ENCODE assay signal across 8 cellular contexts in genomic region chr14:75064205-75064567, GRCh38. TPM values are rescaled to one million over a fixed set of nuclear protein-coding genes. Genes with fewer than 3 reads are reported as not detected.
DNase-seq lines count a peak whose midpoint lies in the region; ATAC-seq, FAIRE-seq and TF ChIP-seq lines count a peak whose summit lies in the region.

No MANE protein-coding gene starts in this region.

- peaks cover 25% of the 10 kb centered on the region for H3K36me3 ChIP-seq in OCI-LY7 (ENCODE audit: insufficient read depth, low read length)
- H3K36me3 ChIP-seq in smooth muscle cell (ENCODE audit: low read depth), result no peaks in the 10 kb centered on the region

- no peaks in the 10 kb centered on the region for H3K9me2 ChIP-seq in OCI-LY7 (ENCODE audit: insufficient read depth, low read length)

- CTCF ChIA-PET in OCI-LY7 (lab: Charles Lee; ENCODE audit: unreplicated experiment), result interaction anchor here (0.9 kb wide), 1 partner anchor 122 kb away, joined by 4 read pairs; no protein-coding TSS in a partner anchor

- DNase-seq in OCI-LY7 (ENCODE audit: low spot score), result no peak
- DNase-seq in fibroblast of mammary gland (ENCODE audit: low read depth), result no peak
- DNase-seq in smooth muscle cell (lab: John Stamatoyannopoulos, UW; ENCODE audit: unreplicated experiment), result no peak
- DNase-seq in KBM-7, result no peak
- no peak for DNase-seq in RPMI8226
- DNase-seq in HTR-8/SVneo (ENCODE audit: insufficient read length, low spot score), result no peak

- peak; percentile 13 for ATAC-seq in GM19452 (IDR thresholded peaks at IDR 0.05; ENCODE audit: unreplicated experiment)
- ATAC-seq in GM21515 (IDR thresholded peaks at IDR 0.05; ENCODE audit: unreplicated experiment), result no peak

- POLR2A ChIA-PET in OCI-LY7 (lab: Charles Lee), result interaction anchor here (0.5 to 1.3 kb wide), 7 partner anchors 8 to 663 kb away, joined by 3 to 4 read pairs (median 3); partner anchors contain the start of gene RPS6KL1

- peaks cover 26% of the 10 kb centered on the region for H3K4me1 ChIP-seq in OCI-LY7 (ENCODE audit: insufficient read depth, low read length, poor library complexity, severe bottlenecking)
- H3K4me1 ChIP-seq in smooth muscle cell (ENCODE audit: low read depth), result peaks cover 8% of the 10 kb centered on the region

- no TSS peak for BruUV-seq in OCI-LY7 (replicated peaks; lab: Mats Ljungman, UMichigan)

- H4K20me1 ChIP-seq in OCI-LY7 (ENCODE audit: insufficient read depth, low read length) (no peaks in the 10 kb centered on the region), smooth muscle cell (ENCODE audit: low read depth) (no peaks in the 10 kb centered on the region)

- H3K9me3 ChIP-seq in OCI-LY7 (ENCODE audit: low read length), result peaks cover 13% of the 10 kb centered on the region
- no peaks in the 10 kb centered on the region for H3K9me3 ChIP-seq in smooth muscle cell (replicated peaks; ENCODE audit: low read depth)

- no peak for FAIRE-seq in HTR-8/SVneo (lab: Jason Lieb, UNC)

- peak overlapping the region; percentile 77 for H3K4me3 ChIP-seq in OCI-LY7 (ENCODE audit: low read depth, low read length, poor library complexity, severe bottlenecking)
- H3K4me3 ChIP-seq in fibroblast of mammary gland (ENCODE audit: control insufficient read depth, low read depth, low read length), result peak overlapping the region; percentile 98
- H3K4me3 ChIP-seq in smooth muscle cell, result peak overlapping the region; percentile 73

- H3K27me3 ChIP-seq in smooth muscle cell (ENCODE audit: low read depth), result no peaks in the 10 kb centered on the region

- TF ChIP-seq CTCF in OCI-LY7 (conservative IDR thresholded peaks at IDR 0.05; ENCODE audit: low read length), result no peak
- no peak for TF ChIP-seq CTCF in fibroblast of mammary gland (conservative IDR thresholded peaks at IDR 0.05; ENCODE audit: control insufficient read depth, insufficient read depth, low read depth, low read length)
- no peak for TF ChIP-seq CTCF in smooth muscle cell (IDR thresholded peaks at IDR 0.05; ENCODE audit: borderline replicate concordance, insufficient read depth, poor library complexity, severe bottlenecking)

- H2AFZ ChIP-seq in OCI-LY7 (ENCODE audit: low read length) (peak overlapping the region; percentile 59; the same call in 1 of the 2 replicates), smooth muscle cell (ENCODE audit: low read depth) (peak overlapping the region; percentile 67)

- peak overlapping the region; percentile 72 for H3K4me2 ChIP-seq in OCI-LY7 (ENCODE audit: low read length)
- H3K4me2 ChIP-seq in smooth muscle cell, result peak overlapping the region; percentile 84

- in situ Hi-C loops in KBM-7 (cut with MboI; ENCODE audit: low pct_unique_long_range_greater_than_20kb, low sequenced_read_pairs), result no loop called here

- H3K27ac ChIP-seq in OCI-LY7 (ENCODE audit: low read depth, low read length, poor library complexity, severe bottlenecking) (peak overlapping the region; percentile 41), smooth muscle cell (ENCODE audit: low read depth) (no peak overlapping the region)

- H3K79me2 ChIP-seq in OCI-LY7 (ENCODE audit: insufficient read depth, low read depth, low read length) (peaks cover 41% of the 10 kb centered on the region), smooth muscle cell (ENCODE audit: low read depth) (no peaks in the 10 kb centered on the region)

- 60% methylated on average over 8 of the region's 8 CpGs for WGBS in smooth muscle cell (ENCODE audit: low lambda C conversion rate)

- intact Hi-C loops in OCI-LY7 (cut with micrococcal nuclease; ENCODE audit: unreplicated experiment), result loop anchor here (10.0 kb wide), 1 partner anchor 241 kb away; no protein-coding TSS in a partner anchor

- H3K9ac ChIP-seq in smooth muscle cell (ENCODE audit: low read depth), result no peak overlapping the region

- no peaks in the 10 kb centered on the region for H3F3A ChIP-seq in smooth muscle cell (ENCODE audit: low read depth)

RNA-seq across cellular contexts. Expression of gene ACYP1, which starts 0.4 kb away (rescaled TPM):
- total RNA-seq in OCI-LY7 (2014; rRNA removed; shearing (Covaris generic)), result 97.5 and 121 TPM in 2 replicates
- total RNA-seq in OCI-LY7 (2022), result 65.0 and 80.9 TPM in 2 replicates
- 6.9 and 12.2 TPM in 2 replicates for total RNA-seq in smooth muscle cell
- 14.9 and 17.3 TPM in 2 replicates for polyA plus RNA-seq in smooth muscle cell

RNA-seq across cellular contexts. Expression of gene ZC2HC1C, which starts 5.3 kb away (rescaled TPM):
- total RNA-seq in OCI-LY7 (2014; rRNA removed; shearing (Covaris generic)), result 3.2 and 3.4 TPM in 2 replicates
- total RNA-seq in OCI-LY7 (2022) (1.2 and 3.7 TPM in 2 replicates), smooth muscle cell (0.18 and 0.31 TPM in 2 replicates)
- polyA plus RNA-seq in smooth muscle cell, result 0.53 and 2.6 TPM in 2 replicates

RNA-seq across cellular contexts. Expression of gene MLH3, which starts 12.9 kb away (rescaled TPM):
- 5.1 and 6.6 TPM in 2 replicates for total RNA-seq in OCI-LY7 (2014; rRNA removed; shearing (Covaris generic))
- total RNA-seq in OCI-LY7 (2022), result 6.1 and 6.7 TPM in 2 replicates
- total RNA-seq in smooth muscle cell, result 18.9 and 23.5 TPM in 2 replicates
- polyA plus RNA-seq in smooth muscle cell, result 9.6 and 11.5 TPM in 2 replicates
